In the genomic region with DNA sequence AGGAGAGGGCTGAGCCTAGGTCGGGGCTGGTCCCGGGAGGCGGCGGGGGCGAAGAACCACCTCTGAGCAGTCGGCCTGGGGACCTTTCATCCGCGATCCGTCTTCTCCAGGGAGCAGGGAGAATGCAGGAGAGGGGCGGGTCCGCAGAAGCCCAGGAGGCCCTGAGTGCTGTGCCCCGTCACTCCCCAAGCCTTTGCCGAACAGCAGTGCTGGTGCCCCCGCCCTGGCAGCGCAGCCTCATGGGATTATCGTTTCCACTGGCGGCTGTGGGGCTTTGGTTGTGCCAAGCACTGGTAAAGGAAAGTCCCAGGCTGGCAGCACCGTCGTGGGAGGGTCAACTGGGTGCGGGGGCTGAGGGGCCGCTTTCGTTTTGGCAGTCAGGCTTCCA, we compare ENCODE assay signal across 7 cellular contexts. TPM values are rescaled to one million over a fixed set of nuclear protein-coding genes. Genes with fewer than 3 reads are reported as not detected.
A peak's percentile ranks its signal among the peaks of the same experiment; 100 is the strongest.
DNase-seq lines count a peak whose midpoint lies in the region; ATAC-seq and TF ChIP-seq lines count a peak whose summit lies in the region.

No MANE protein-coding gene starts in this region.

- peak overlapping the region; percentile 99 for H3K4me3 Mint-ChIP-seq in GM23338

- H4K20me1 ChIP-seq in GM23338 (replicated peaks; ENCODE audit: insufficient read depth) (no peaks in the 10 kb centered on the region; the same call in none of the 2 replicates), osteoblast (ENCODE audit: insufficient read depth, low read length) (no peaks in the 10 kb centered on the region)

- H3K36me3 ChIP-seq in GM23338 (ENCODE audit: insufficient read depth) (no peaks in the 10 kb centered on the region), osteoblast (ENCODE audit: insufficient read depth, low read length) (peaks cover 24% of the 10 kb centered on the region)

- H3K27me3 Mint-ChIP-seq in GM23338 (ENCODE audit: insufficient read depth, low read depth, poor library complexity): peaks cover 19% of the 10 kb centered on the region

- no peaks in the 10 kb centered on the region for H3F3A ChIP-seq in GM23338 (replicated peaks; ENCODE audit: low read depth)

- H3K4me3 ChIP-seq in GM23338 (peak overlapping the region; percentile 96), osteoblast (ENCODE audit: insufficient read depth, low read length) (peak overlapping the region; percentile 98)

- H3K36me3 Mint-ChIP-seq in GM23338 (ENCODE audit: low read depth): peaks cover 16% of the 10 kb centered on the region

- H2AFZ ChIP-seq in GM23338: no peak overlapping the region
- peak overlapping the region; percentile 80 for H2AFZ ChIP-seq in osteoblast (ENCODE audit: low read length)

- H3K79me2 ChIP-seq in GM23338 (replicated peaks; ENCODE audit: insufficient read depth): peaks cover 21% of the 10 kb centered on the region
- H3K79me2 ChIP-seq in osteoblast (ENCODE audit: insufficient read depth, low read length): peaks cover 26% of the 10 kb centered on the region

- H3K27ac Mint-ChIP-seq in GM23338: peak overlapping the region; percentile 95

- H3K4me1 ChIP-seq in GM23338 (ENCODE audit: insufficient read depth) (peaks cover 14% of the 10 kb centered on the region; the same call in 1 of the 2 replicates), osteoblast (ENCODE audit: insufficient read depth, low read length) (peaks cover 10% of the 10 kb centered on the region)

- DNase-seq in GM23338 (ENCODE audit: low spot score): peak; percentile 56
- DNase-seq in RKO (ENCODE audit: low spot score): peak; percentile 67
- no peak for DNase-seq in epithelial cell of prostate (ENCODE audit: low read depth, low spot score)
- peak; percentile 98 for DNase-seq in osteoblast (ENCODE audit: insufficient read length, low spot score, missing footprints)
- no peak for DNase-seq in kidney glomerular epithelial cell (lab: John Stamatoyannopoulos, UW)
- no peak for DNase-seq in HuH-7 (ENCODE audit: low spot score)
- DNase-seq in NCI-H2196 (lab: John Stamatoyannopoulos, UW; ENCODE audit: unreplicated experiment): no peak

- H3K9me2 ChIP-seq in GM23338 (ENCODE audit: insufficient read depth): no peaks in the 10 kb centered on the region

- H3K27me3 ChIP-seq in GM23338 (ENCODE audit: insufficient read depth): no peaks in the 10 kb centered on the region
- H3K27me3 ChIP-seq in osteoblast (ENCODE audit: insufficient read depth, low read length): no peaks in the 10 kb centered on the region

- ATAC-seq in GM23338: peak; percentile 42

- peaks cover 12% of the 10 kb centered on the region for H3K4me1 Mint-ChIP-seq in GM23338

- no peak for TF ChIP-seq CTCF in GM23338 (conservative IDR thresholded peaks at IDR 0.05; ENCODE audit: low read depth in 2 of 2)
- no peak for TF ChIP-seq CTCF in osteoblast (IDR thresholded peaks at IDR 0.05; ENCODE audit: extremely low read depth, low read depth, low read length)

- no peaks in the 10 kb centered on the region for H3K9me3 ChIP-seq in osteoblast (ENCODE audit: low read depth, low read length)

- H3K27ac ChIP-seq in GM23338 (ENCODE audit: low read depth): no peak overlapping the region
- peak overlapping the region; percentile 90 for H3K27ac ChIP-seq in epithelial cell of prostate
- H3K27ac ChIP-seq in osteoblast (ENCODE audit: low read depth, low read length): peak overlapping the region; percentile 94

- H3K4me2 ChIP-seq in GM23338: peak overlapping the region; percentile 81
- peak overlapping the region; percentile 98 for H3K4me2 ChIP-seq in osteoblast (ENCODE audit: insufficient read depth, low read length)

- H3K9me3 Mint-ChIP-seq in GM23338: peaks cover 3% of the 10 kb centered on the region; the same call in 1 of the 3 replicates

TF ChIP-seq in GM23338, 12 proteins besides CTCF, POLR2A, EP300 and RAD21 (continues in another document):
- no peak for TF ChIP-seq EZH2phosphoT487 (IDR thresholded peaks at IDR 0.05; ENCODE audit: unreplicated experiment)
- no peak for TF ChIP-seq ZNF331 (CRISPR knock-in tag; IDR thresholded peaks at IDR 0.05; ENCODE audit: low read depth)
- TF ChIP-seq, protein P1, sequence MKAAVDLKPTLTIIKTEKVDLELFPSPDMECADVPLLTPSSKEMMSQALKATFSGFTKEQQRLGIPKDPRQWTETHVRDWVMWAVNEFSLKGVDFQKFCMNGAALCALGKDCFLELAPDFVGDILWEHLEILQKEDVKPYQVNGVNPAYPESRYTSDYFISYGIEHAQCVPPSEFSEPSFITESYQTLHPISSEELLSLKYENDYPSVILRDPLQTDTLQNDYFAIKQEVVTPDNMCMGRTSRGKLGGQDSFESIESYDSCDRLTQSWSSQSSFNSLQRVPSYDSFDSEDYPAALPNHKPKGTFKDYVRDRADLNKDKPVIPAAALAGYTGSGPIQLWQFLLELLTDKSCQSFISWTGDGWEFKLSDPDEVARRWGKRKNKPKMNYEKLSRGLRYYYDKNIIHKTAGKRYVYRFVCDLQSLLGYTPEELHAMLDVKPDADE (IDR thresholded peaks at IDR 0.05): no peak
- TF ChIP-seq POLR2AphosphoS5 (IDR thresholded peaks at IDR 0.05; ENCODE audit: low read depth): no peak
- TF ChIP-seq REST (IDR thresholded peaks at IDR 0.05; ENCODE audit: unreplicated experiment): no peak

RNA-seq across cellular contexts. Expression of gene TBL3, which starts 0.6 kb away (rescaled TPM):
- 122 and 157 TPM in 2 replicates for total RNA-seq in GM23338 (2014; rRNA removed; shearing (Covaris generic))
- 67.0 and 68.8 TPM in 2 replicates for polyA plus RNA-seq in GM23338 (2016; fragmentation: Nextera tagmentation; extraction: Ambion mirVana)
- total RNA-seq in osteoblast: 22.4 and 26.1 TPM in 2 replicates

RNA-seq across cellular contexts. Expression of gene RNF151, which starts 5.8 kb away (rescaled TPM):
- not detected in 2 replicates for total RNA-seq in GM23338 (2014; rRNA removed; shearing (Covaris generic))
- polyA plus RNA-seq in GM23338 (2016; fragmentation: Nextera tagmentation; extraction: Ambion mirVana): not detected in 2 replicates
- 0.36 TPM in 1 of 2 replicates, not detected in the other for total RNA-seq in osteoblast

RNA-seq across cellular contexts. Expression of gene RPS2, which starts 7.9 kb away (rescaled TPM):
- total RNA-seq in GM23338 (2014; rRNA removed; shearing (Covaris generic)): 3,232 and 3,786 TPM in 2 replicates
- 3,992 and 4,335 TPM in 2 replicates for polyA plus RNA-seq in GM23338 (2016; fragmentation: Nextera tagmentation; extraction: Ambion mirVana)
- 1,815 and 2,359 TPM in 2 replicates for total RNA-seq in osteoblast

RNA-seq across cellular contexts. Expression of gene NOXO1, which starts 8.8 kb away (rescaled TPM):
- 1.2 and 2.0 TPM in 2 replicates for total RNA-seq in GM23338 (2014; rRNA removed; shearing (Covaris generic))
- 2.0 and 2.6 TPM in 2 replicates for polyA plus RNA-seq in GM23338 (2016; fragmentation: Nextera tagmentation; extraction: Ambion mirVana)
- total RNA-seq in osteoblast: under 0.01 and 0.29 TPM in 2 replicates

RNA-seq across cellular contexts. Expression of gene GFER, which starts 11.5 kb away (rescaled TPM):
- total RNA-seq in GM23338 (2014; rRNA removed; shearing (Covaris generic)): 40.1 and 53.2 TPM in 2 replicates
- 64.5 and 68.5 TPM in 2 replicates for polyA plus RNA-seq in GM23338 (2016; fragmentation: Nextera tagmentation; extraction: Ambion mirVana)
- total RNA-seq in osteoblast: 8.7 and 12.1 TPM in 2 replicates

Comparison
In these comparisons a context has a peak if more than half of its experiments do, and no peak if none do; other contexts are left out.
1. DNase-seq: peak in GM23338 (single experiment), RKO (single experiment) and osteoblast (single experiment); none in epithelial cell of prostate (single experiment), kidney glomerular epithelial cell (single experiment), HuH-7 (single experiment) and NCI-H2196 (single experiment).